ENCODE assay signal across 14 cellular contexts in the genomic region with DNA sequence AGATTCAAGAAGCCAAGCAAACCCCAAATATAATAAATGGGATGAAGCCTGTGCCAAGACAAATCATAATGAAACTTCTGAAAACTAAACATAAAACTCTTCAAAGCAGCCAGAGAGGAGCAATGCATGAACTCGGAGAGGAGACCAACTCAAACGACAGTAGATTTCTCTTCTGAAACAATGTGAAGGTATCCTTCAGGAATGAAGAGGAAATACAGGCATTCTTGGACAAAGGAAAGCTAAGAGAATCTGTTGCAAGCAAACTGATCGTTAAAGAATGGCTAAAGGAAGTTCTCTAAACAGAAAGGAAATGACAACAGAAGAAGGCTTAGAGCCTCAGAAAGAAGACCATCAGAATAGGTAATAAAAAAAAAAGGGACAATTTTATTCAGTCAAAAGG. TPM values are rescaled to one million over a fixed set of nuclear protein-coding genes. Genes with fewer than 3 reads are reported as not detected.
A peak's percentile ranks its signal among the peaks of the same experiment; 100 is the strongest.
DNase-seq lines count a peak whose midpoint lies in the region; ATAC-seq, FAIRE-seq and TF ChIP-seq lines count a peak whose summit lies in the region.
"Had no signal": no experiment of that assay in that cellular context is flagged by ENCODE, and none has a peak within 500 bp of the region (broad histone marks: within the 10 kb centered on the region; RNA-seq: fewer than 3 reads in every experiment).

No MANE protein-coding gene starts in this region.

- peaks cover 24% of the 10 kb centered on the region for H4K20me1 ChIP-seq in hepatocyte (ENCODE audit: insufficient read depth, poor library complexity, severe bottlenecking)

- no peak for DNase-seq in activated CD8-positive, alpha-beta memory T cell treated with anti-CD3 and anti-CD28 coated beads, Interleukin-2, amount 10 ng/mL, durations not matched to agents 7 days and 5 days
- no peak for DNase-seq in activated CD8-positive, alpha-beta memory T cell treated with anti-CD3 and anti-CD28 coated beads, Interleukin-2, amount 50 U/mL, for 4 hours
- no peak for DNase-seq in HFFc6
- DNase-seq in activated T-helper 2 cell treated with anti-CD3 and anti-CD28 coated beads, Interferon-gamma antibody, Interleukin-2, Interleukin-4, amounts not matched to agents 10 μg/mL and 5 μg/mL and 100 μg/mL, durations not matched to agents 14 hours and 24 hours and 36 hours (ENCODE audit: low spot score), result no peak
- DNase-seq in nephron progenitor cell, result no peak
- no peak for DNase-seq in small intestine
- DNase-seq in hepatocyte (ENCODE audit: low spot score), result no peak
- DNase-seq: activated T-cell treated with anti-CD3 and anti-CD28 coated beads for 4 hours; brain microvascular endothelial cell; stimulated activated CD8-positive, alpha-beta memory T cell treated with anti-CD3 and anti-CD28 coated beads, Interleukin-4, amount 100 ng/mL, for 48 hours; uterus had no signal

- peaks cover 30% of the 10 kb centered on the region for H3K4me1 Mint-ChIP-seq in activated CD8-positive, alpha-beta memory T cell treated with anti-CD3 and anti-CD28 coated beads, Interleukin-2, amount 10 ng/mL, durations not matched to agents 7 days and 5 days
- H3K4me1 Mint-ChIP-seq in HFFc6 (ENCODE audit: low read depth), result peaks cover 62% of the 10 kb centered on the region
- H3K4me1 Mint-ChIP-seq in activated T-helper 2 cell treated with anti-CD3 and anti-CD28 coated beads, Interferon-gamma antibody, Interleukin-2, Interleukin-4, amounts not matched to agents 10 μg/mL and 5 μg/mL and 100 μg/mL, durations not matched to agents 14 hours and 24 hours and 36 hours (ENCODE audit: low read depth), result peaks cover 33% of the 10 kb centered on the region
- peaks cover 55% of the 10 kb centered on the region for H3K4me1 Mint-ChIP-seq in nephron progenitor cell

- peaks cover 0 to 3% of the 10 kb centered on the region in 2 donors for H3K36me3 ChIP-seq in small intestine (ENCODE audit: control insufficient read depth in 2 of 2, insufficient read depth in 2 of 2, low read length in 2 of 2)
- H3K36me3 ChIP-seq in hepatocyte (replicated peaks; ENCODE audit: insufficient read depth, low read depth), result no peaks in the 10 kb centered on the region
- H3K36me3 ChIP-seq: uterus had no signal

- peaks cover 18% of the 10 kb centered on the region for H3K36me3 Mint-ChIP-seq in activated CD8-positive, alpha-beta memory T cell treated with anti-CD3 and anti-CD28 coated beads, Interleukin-2, amount 10 ng/mL, durations not matched to agents 7 days and 5 days
- H3K36me3 Mint-ChIP-seq in HFFc6 (ENCODE audit: low read depth) (peaks cover 55% of the 10 kb centered on the region), nephron progenitor cell (ENCODE audit: low read depth) (peaks cover 92% of the 10 kb centered on the region)
- H3K36me3 Mint-ChIP-seq in activated T-helper 2 cell treated with anti-CD3 and anti-CD28 coated beads, Interferon-gamma antibody, Interleukin-2, Interleukin-4, amounts not matched to agents 10 μg/mL and 5 μg/mL and 100 μg/mL, durations not matched to agents 14 hours and 24 hours and 36 hours (ENCODE audit: low read depth), result peaks cover 61% of the 10 kb centered on the region

- H3K9me2 ChIP-seq in hepatocyte (replicated peaks; ENCODE audit: insufficient read depth), result no peaks in the 10 kb centered on the region

- H3K27ac ChIP-seq in small intestine (ENCODE audit: low read depth in 1 of 2, low read length in 1 of 2) (no peak overlapping the region), hepatocyte (no peak overlapping the region)
- H3K27ac ChIP-seq: brain microvascular endothelial cell, uterus had no signal

- H3K27me3 Mint-ChIP-seq in activated CD8-positive, alpha-beta memory T cell treated with anti-CD3 and anti-CD28 coated beads, Interleukin-2, amount 10 ng/mL, durations not matched to agents 7 days and 5 days, result no peaks in the 10 kb centered on the region
- no peaks in the 10 kb centered on the region; the same call in 1 of the 2 replicates for H3K27me3 Mint-ChIP-seq in HFFc6 (ENCODE audit: insufficient read depth)
- H3K27me3 Mint-ChIP-seq in activated T-helper 2 cell treated with anti-CD3 and anti-CD28 coated beads, Interferon-gamma antibody, Interleukin-2, Interleukin-4, amounts not matched to agents 10 μg/mL and 5 μg/mL and 100 μg/mL, durations not matched to agents 14 hours and 24 hours and 36 hours (ENCODE audit: low read depth), result no peaks in the 10 kb centered on the region
- peaks cover 4% of the 10 kb centered on the region for H3K27me3 Mint-ChIP-seq in nephron progenitor cell (ENCODE audit: low read depth, poor library complexity)

- H3K4me1 ChIP-seq in small intestine (ENCODE audit: control insufficient read depth in 2 of 2, insufficient read depth in 1 of 2, low read depth in 1 of 2, low read length in 1 of 2), result no peaks in the 10 kb centered on the region
- H3K4me1 ChIP-seq in hepatocyte (ENCODE audit: insufficient read depth), result peaks cover 8% of the 10 kb centered on the region

- peaks cover 98% of the 10 kb centered on the region for H3K79me2 ChIP-seq in hepatocyte

- ATAC-seq in activated CD8-positive, alpha-beta memory T cell treated with anti-CD3 and anti-CD28 coated beads, Interleukin-2, amount 10 ng/mL, durations not matched to agents 7 days and 5 days, result no peak
- ATAC-seq in GM21447 (IDR thresholded peaks at IDR 0.05; ENCODE audit: unreplicated experiment), result no peak

- WGBS in small intestine, 3 donors, result 35 to 72% (median 53%) methylated on average over 3 of the region's 3 CpGs
- 71% methylated on average over 3 of the region's 3 CpGs for WGBS in hepatocyte (ENCODE audit: low lambda C conversion rate, missing lambda C conversion rate)

- intact Hi-C loops in activated T-helper 2 cell treated with anti-CD3 and anti-CD28 coated beads, Interferon-gamma antibody, Interleukin-2, Interleukin-4, amounts not matched to agents 10 μg/mL and 5 μg/mL and 100 μg/mL, durations not matched to agents 14 hours and 24 hours and 36 hours (cut with micrococcal nuclease), result no loop called here

- no peak overlapping the region for H3K4me2 ChIP-seq in hepatocyte

- H3K4me3 ChIP-seq in small intestine (ENCODE audit: low read depth in 1 of 2, low read length in 2 of 2) (no peak overlapping the region), hepatocyte (no peak overlapping the region)
- H3K4me3 ChIP-seq: uterus had no signal

- peak overlapping the region; percentile 54 for H3K4me3 Mint-ChIP-seq in activated CD8-positive, alpha-beta memory T cell treated with anti-CD3 and anti-CD28 coated beads, Interleukin-2, amount 10 ng/mL, durations not matched to agents 7 days and 5 days
- peak overlapping the region; percentile 5 for H3K4me3 Mint-ChIP-seq in HFFc6
- peak overlapping the region; percentile 0 for H3K4me3 Mint-ChIP-seq in activated T-helper 2 cell treated with anti-CD3 and anti-CD28 coated beads, Interferon-gamma antibody, Interleukin-2, Interleukin-4, amounts not matched to agents 10 μg/mL and 5 μg/mL and 100 μg/mL, durations not matched to agents 14 hours and 24 hours and 36 hours (ENCODE audit: low read depth)
- H3K4me3 Mint-ChIP-seq in nephron progenitor cell, result no peak overlapping the region

- H3K9me3 ChIP-seq in small intestine (ENCODE audit: control insufficient read depth, low read depth), result no peaks in the 10 kb centered on the region
- H3K9me3 ChIP-seq in hepatocyte (ENCODE audit: low read depth), result no peaks in the 10 kb centered on the region
- H3K9me3 ChIP-seq: uterus had no signal

- TF ChIP-seq CTCF in HFFc6 (IDR thresholded peaks at IDR 0.05) (no peak), nephron progenitor cell (IDR thresholded peaks at IDR 0.05) (no peak), hepatocyte (IDR thresholded peaks at IDR 0.05; ENCODE audit: poor library complexity) (no peak)

- H3K9me3 Mint-ChIP-seq in activated CD8-positive, alpha-beta memory T cell treated with anti-CD3 and anti-CD28 coated beads, Interleukin-2, amount 10 ng/mL, durations not matched to agents 7 days and 5 days (ENCODE audit: low read depth), result no peaks in the 10 kb centered on the region
- H3K9me3 Mint-ChIP-seq in HFFc6 (no peaks in the 10 kb centered on the region), nephron progenitor cell (peaks cover 10% of the 10 kb centered on the region)
- H3K9me3 Mint-ChIP-seq in activated T-helper 2 cell treated with anti-CD3 and anti-CD28 coated beads, Interferon-gamma antibody, Interleukin-2, Interleukin-4, amounts not matched to agents 10 μg/mL and 5 μg/mL and 100 μg/mL, durations not matched to agents 14 hours and 24 hours and 36 hours, result no peaks in the 10 kb centered on the region

- CTCF ChIA-PET in activated CD8-positive, alpha-beta memory T cell treated with anti-CD3 and anti-CD28 coated beads, Interleukin-2, amount 10 ng/mL, durations not matched to agents 7 days and 5 days (lab: Charles Lee), result interaction anchor here (1.3 kb wide), 1 partner anchor 10 kb away, joined by 4 read pairs; no protein-coding TSS in a partner anchor

- no peak for FAIRE-seq in small intestine (lab: Jason Lieb, UNC)
- FAIRE-seq: endometrium, H1 had no signal

- H2AFZ ChIP-seq in hepatocyte, result no peak overlapping the region

- H3K27me3 ChIP-seq in small intestine (ENCODE audit: control insufficient read depth in 2 of 2, insufficient read depth in 2 of 2, low read length in 2 of 2) (no peaks in the 10 kb centered on the region), hepatocyte (no peaks in the 10 kb centered on the region)
- H3K27me3 ChIP-seq: brain microvascular endothelial cell, uterus had no signal

- H3K27ac Mint-ChIP-seq in activated CD8-positive, alpha-beta memory T cell treated with anti-CD3 and anti-CD28 coated beads, Interleukin-2, amount 10 ng/mL, durations not matched to agents 7 days and 5 days, result peak overlapping the region; percentile 71
- H3K27ac Mint-ChIP-seq in HFFc6 (peak overlapping the region; percentile 48), nephron progenitor cell (peak overlapping the region; percentile 90)
- no peak overlapping the region for H3K27ac Mint-ChIP-seq in activated T-helper 2 cell treated with anti-CD3 and anti-CD28 coated beads, Interferon-gamma antibody, Interleukin-2, Interleukin-4, amounts not matched to agents 10 μg/mL and 5 μg/mL and 100 μg/mL, durations not matched to agents 14 hours and 24 hours and 36 hours

RNA-seq across cellular contexts. Expression of a gene that starts 6.6 kb away (rescaled TPM):
- total RNA-seq in activated CD8-positive, alpha-beta memory T cell treated with anti-CD3 and anti-CD28 coated beads, Interleukin-2, amount 10 ng/mL, durations not matched to agents 7 days and 5 days, result 10 to 100 TPM; 14.4 to 18.6 TPM
- total RNA-seq in HFFc6 (2021; fragmentation: NEBNext Ultra II Directional; extraction: Animal tissue kit (Norgen Biotek cat#: 25700)), result 10 to 100 TPM; 52.9 to 61.9 (median 57.6) TPM
- total RNA-seq in activated T-helper 2 cell treated with anti-CD3 and anti-CD28 coated beads, Interferon-gamma antibody, Interleukin-2, Interleukin-4, amounts not matched to agents 10 μg/mL and 5 μg/mL and 100 μg/mL, durations not matched to agents 14 hours and 24 hours and 36 hours, result 40.9 and 41.4 TPM in 2 replicates
- polyA plus RNA-seq in small intestine (10 to 100 TPM in 1 of 3 donors, 1 to 10 TPM in 2; 3.4 to 19.2 (median 9.7) TPM), hepatocyte (34.8 and 40.2 TPM in 2 replicates)
- 28.4 and 54.8 TPM in 2 replicates for total RNA-seq in hepatocyte
